Comparison of ENCODE assay signal across 8 cellular contexts in the genomic region with DNA sequence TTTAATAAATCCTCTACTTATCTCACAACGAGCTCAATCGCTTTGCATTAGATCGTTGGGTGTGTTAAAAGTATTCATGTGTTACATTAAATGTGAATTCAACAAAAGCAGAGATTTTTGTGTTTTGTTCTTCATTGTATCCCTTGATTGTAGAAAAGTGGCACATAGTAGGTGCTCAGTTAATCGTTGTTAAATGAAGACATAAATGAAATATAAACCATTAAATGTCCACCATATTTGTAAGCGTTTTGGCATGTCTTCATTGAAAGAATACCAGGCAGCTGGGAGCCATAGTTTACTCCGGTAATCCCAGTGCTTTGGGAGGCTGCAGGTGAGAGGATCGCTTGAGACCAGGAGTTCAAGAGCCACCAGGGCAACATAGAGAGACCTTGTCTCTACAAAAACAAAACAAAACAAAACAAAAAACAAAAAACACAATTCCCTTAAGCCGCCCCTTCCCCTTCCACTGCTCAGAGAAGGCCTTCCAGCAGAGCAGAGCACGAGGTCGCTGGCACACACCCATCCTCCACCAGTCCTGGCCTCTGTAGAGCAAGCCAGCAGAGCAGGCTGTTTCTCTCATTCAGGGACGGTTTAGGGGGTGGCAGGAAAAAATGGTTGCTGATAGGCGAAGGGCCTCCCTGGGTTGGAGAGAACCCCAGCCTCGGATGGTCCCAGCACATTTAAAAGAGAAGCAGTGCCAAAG. TPM values are rescaled to one million over a fixed set of nuclear protein-coding genes. Genes with fewer than 3 reads are reported as not detected.
DNase-seq lines count a peak whose midpoint lies in the region; ATAC-seq and TF ChIP-seq lines count a peak whose summit lies in the region.

No MANE protein-coding gene starts in this region.

- POLR2A ChIA-PET in PC-3 (lab: Charles Lee; ENCODE audit: unreplicated experiment), result no interaction called here

- H3K4me3 Mint-ChIP-seq in activated CD8-positive, alpha-beta memory T cell treated with anti-CD3 and anti-CD28 coated beads, Interleukin-2, amount 10 ng/mL, durations not matched to agents 7 days and 5 days, result peak overlapping the region; percentile 75

- H3K4me1 Mint-ChIP-seq in activated CD8-positive, alpha-beta memory T cell treated with anti-CD3 and anti-CD28 coated beads, Interleukin-2, amount 10 ng/mL, durations not matched to agents 7 days and 5 days, result peaks cover 50% of the 10 kb centered on the region

- no peaks in the 10 kb centered on the region for H4K20me1 ChIP-seq in PC-3 (ENCODE audit: low read length)

- intact Hi-C loops in PC-3 (cut with micrococcal nuclease) (loop anchor here (2.0 to 10.0 kb wide), 5 partner anchors 27 to 451 kb away; partner anchors contain the start of gene AKTIP), breast epithelium (cut with DNase I; ENCODE audit: low total_unique reads) (loop anchor here (5.0 kb wide), 1 partner anchor 773 kb away; no protein-coding TSS in a partner anchor), transverse colon (cut with DNase I; ENCODE audit: low total_unique reads) (loop anchor here (2.0 kb wide), 1 partner anchor 77 kb away; no protein-coding TSS in a partner anchor)

- peak overlapping the region; percentile 87 for H3K27ac Mint-ChIP-seq in activated CD8-positive, alpha-beta memory T cell treated with anti-CD3 and anti-CD28 coated beads, Interleukin-2, amount 10 ng/mL, durations not matched to agents 7 days and 5 days

- no peaks in the 10 kb centered on the region for H3F3A ChIP-seq in PC-3 (ENCODE audit: low read length, unreplicated experiment)

- peak overlapping the region; percentile 88; the same call in 1 of the 2 replicates for H3K4me3 ChIP-seq in PC-3 (ENCODE audit: low read length)
- peak overlapping the region; percentile 62 to 77 (median 76) for H3K4me3 ChIP-seq in breast epithelium
- peak overlapping the region in 3 of 4 donors; percentile 43 to 72 (median 62) for H3K4me3 ChIP-seq in transverse colon

- TF ChIP-seq CTCF in PC-3 (conservative IDR thresholded peaks at IDR 0.05; ENCODE audit: low read depth, low read length) (no peak), breast epithelium (IDR thresholded peaks at IDR 0.05) (no peak), transverse colon (IDR thresholded peaks at IDR 0.05) (no peak)

- H3K36me3 Mint-ChIP-seq in activated CD8-positive, alpha-beta memory T cell treated with anti-CD3 and anti-CD28 coated beads, Interleukin-2, amount 10 ng/mL, durations not matched to agents 7 days and 5 days, result peaks cover 5% of the 10 kb centered on the region

- in situ Hi-C loops in transverse colon (cut with MboI; ENCODE audit: low pct_ligation_motif_present in 1 of 4, low pct_unique_long_range_greater_than_20kb in 1 of 4, low sequenced_read_pairs in 3 of 4), result loop anchor here (10.0 to 25.0 kb wide), 4 partner anchors 91 to 158 kb away; no protein-coding TSS in a partner anchor

- CTCF ChIA-PET in activated CD8-positive, alpha-beta memory T cell treated with anti-CD3 and anti-CD28 coated beads, Interleukin-2, amount 10 ng/mL, durations not matched to agents 7 days and 5 days (lab: Charles Lee), result interaction anchor here (0.9 to 4.1 kb wide), 25 partner anchors 10 to 496 kb away, joined by 3 to 52 read pairs (median 5); no protein-coding TSS in a partner anchor
- CTCF ChIA-PET in PC-3 (lab: Charles Lee), result interaction anchor here (0.7 to 1.9 kb wide), 3 partner anchors 9 to 76 kb away, joined by 3 to 7 read pairs (median 4); no protein-coding TSS in a partner anchor

- H3K9me2 ChIP-seq in PC-3 (replicated peaks; ENCODE audit: low read length), result no peaks in the 10 kb centered on the region

- H3K9me3 ChIP-seq in PC-3 (ENCODE audit: low read length) (no peaks in the 10 kb centered on the region), breast epithelium (no peaks in the 10 kb centered on the region), transverse colon (no peaks in the 10 kb centered on the region)

- peak overlapping the region; percentile 92 for H3K4me2 ChIP-seq in PC-3 (ENCODE audit: low read length)

- H3K9ac ChIP-seq in PC-3 (ENCODE audit: low read length), result peak overlapping the region; percentile 86

- 46 to 52% methylated on average over 13 of the region's 13 CpGs for WGBS in transverse colon (ENCODE audit: low coverage in 1 of 2), 2 donors

- BruUV-seq in PC-3 (replicated peaks; lab: Mats Ljungman, UMichigan), result no TSS peak

- H3K27me3 Mint-ChIP-seq in activated CD8-positive, alpha-beta memory T cell treated with anti-CD3 and anti-CD28 coated beads, Interleukin-2, amount 10 ng/mL, durations not matched to agents 7 days and 5 days, result no peaks in the 10 kb centered on the region

- peaks cover 19% of the 10 kb centered on the region for H3K4me1 ChIP-seq in PC-3 (ENCODE audit: insufficient read depth, low read length)
- H3K4me1 ChIP-seq in breast epithelium, result no peaks in the 10 kb centered on the region
- H3K4me1 ChIP-seq in transverse colon, result peaks cover 22 to 48% (median 33%) of the 10 kb centered on the region in 4 donors

- H3K9me3 Mint-ChIP-seq in activated CD8-positive, alpha-beta memory T cell treated with anti-CD3 and anti-CD28 coated beads, Interleukin-2, amount 10 ng/mL, durations not matched to agents 7 days and 5 days (ENCODE audit: low read depth), result no peaks in the 10 kb centered on the region

- no peaks in the 10 kb centered on the region for H3K27me3 ChIP-seq in PC-3 (ENCODE audit: low read length)
- H3K27me3 ChIP-seq in breast epithelium, result no peaks in the 10 kb centered on the region
- H3K27me3 ChIP-seq in transverse colon, result no peaks in the 10 kb centered on the region

- no peak for TF ChIP-seq EP300 in transverse colon (IDR thresholded peaks at IDR 0.05; ENCODE audit: low read depth)

- H3K27ac ChIP-seq in PC-3 (ENCODE audit: low read length), result no peak overlapping the region; the same call in 1 of the 2 replicates
- H3K27ac ChIP-seq in breast epithelium, result peak overlapping the region; percentile 91 to 92
- H3K27ac ChIP-seq in transverse colon, result peak overlapping the region; percentile 87 to 97 (median 94)

- ATAC-seq in activated CD8-positive, alpha-beta memory T cell treated with anti-CD3 and anti-CD28 coated beads, Interleukin-2, amount 10 ng/mL, durations not matched to agents 7 days and 5 days, result peak; percentile 49
- ATAC-seq in HG02885 (IDR thresholded peaks at IDR 0.05; ENCODE audit: poor library complexity, unreplicated experiment), result peak; percentile 33
- ATAC-seq in PC-3, result 0 out of 2 replicates have a peak, but pooled peaks have one; percentile 3

- H3K36me3 ChIP-seq in PC-3 (ENCODE audit: low read depth, low read length), result no peaks in the 10 kb centered on the region
- H3K36me3 ChIP-seq in breast epithelium, result no peaks in the 10 kb centered on the region
- H3K36me3 ChIP-seq in transverse colon, result no peaks in the 10 kb centered on the region

- peak; percentile 63 for DNase-seq in activated CD8-positive, alpha-beta memory T cell treated with anti-CD3 and anti-CD28 coated beads, Interleukin-2, amount 10 ng/mL, durations not matched to agents 7 days and 5 days
- no peak for DNase-seq in activated CD8-positive, alpha-beta memory T cell treated with anti-CD3 and anti-CD28 coated beads, Interleukin-2, amount 50 U/mL, for 4 hours
- DNase-seq in PC-3 (peak; percentile 5), breast epithelium (ENCODE audit: low spot score in 2 of 2) (peak in 1 of 2 donors; percentile 39), lung microvascular endothelial cell (ENCODE audit: low read depth in 2 of 2) (peak; percentile 39 to 49), transverse colon (peak; percentile 52)
- no peak for DNase-seq in activated effector memory CD4-positive, alpha-beta T cell treated with anti-CD3 and anti-CD28 coated beads, Interleukin-2, amount 50 U/mL, for 16 hours

- peak overlapping the region; percentile 94 for H2AFZ ChIP-seq in PC-3 (ENCODE audit: low read length)

- no peak for TF ChIP-seq POLR2A in breast epithelium (IDR thresholded peaks at IDR 0.05)
- no peak for TF ChIP-seq POLR2A in transverse colon (IDR thresholded peaks at IDR 0.05)

- peaks cover 38% of the 10 kb centered on the region for H3K79me2 ChIP-seq in PC-3 (ENCODE audit: low read length)

RNA-seq across cellular contexts. Expression of gene CHD9, which starts 0.7 kb away (rescaled TPM):
- total RNA-seq in activated CD8-positive, alpha-beta memory T cell treated with anti-CD3 and anti-CD28 coated beads, Interleukin-2, amount 10 ng/mL, durations not matched to agents 7 days and 5 days, result 10 to 100 TPM; 23.7 to 32.7 TPM
- total RNA-seq in PC-3 (2014; rRNA removed) (13.3 and 19.5 TPM in 2 replicates), breast epithelium (100 to 1,000 TPM in 2 of 3 donors, 10 to 100 TPM in 1; 93.8 to 160 (median 158) TPM), lung microvascular endothelial cell (22.2 and 41.7 TPM in 2 replicates), transverse colon (100 to 1,000 TPM in 1 of 4 donors, 10 to 100 TPM in 3; 37.4 to 112 (median 64.4) TPM)

RNA-seq across cellular contexts. Expression of gene CHD9NB, which starts 1.4 kb away (rescaled TPM):
- under 1 TPM; 0.52 to 0.79 TPM for total RNA-seq in activated CD8-positive, alpha-beta memory T cell treated with anti-CD3 and anti-CD28 coated beads, Interleukin-2, amount 10 ng/mL, durations not matched to agents 7 days and 5 days
- total RNA-seq in PC-3 (2014; rRNA removed) (0.40 TPM in 1 of 2 replicates, not detected in the other), breast epithelium (10 to 100 TPM in 1 of 3 donors, 1 to 10 TPM in 2; 1.3 to 16.4 (median 3.3) TPM), lung microvascular endothelial cell (under 0.01 and 0.22 TPM in 2 replicates), transverse colon (1 to 10 TPM in 2 of 4 donors, not detected in 2; 3.0 to 3.1 TPM)

Comparison
In these comparisons a context has a peak if more than half of its experiments do, and no peak if none do; other contexts are left out.
1. DNase-seq: peak in activated CD8-positive, alpha-beta memory T cell treated with anti-CD3 and anti-CD28 coated beads, Interleukin-2, amount 10 ng/mL, durations not matched to agents 7 days and 5 days (single experiment), PC-3 (single experiment), lung microvascular endothelial cell (2 of 2) and transverse colon (single experiment); none in activated CD8-positive, alpha-beta memory T cell treated with anti-CD3 and anti-CD28 coated beads, Interleukin-2, amount 50 U/mL, for 4 hours (single experiment) and activated effector memory CD4-positive, alpha-beta T cell treated with anti-CD3 and anti-CD28 coated beads, Interleukin-2, amount 50 U/mL, for 16 hours (single experiment).
2. Peak in every context shown above with its lines, with median percentiles within 50 percentile points of each other: ATAC-seq and H3K4me3 ChIP-seq.